In genomic region chr6:64777941-64778785, GRCh38 we compare ENCODE assay signal across 15 cellular contexts.
DNase-seq lines count a peak whose midpoint lies in the region; ATAC-seq and TF ChIP-seq lines count a peak whose summit lies in the region.
"Had no signal": no experiment of that assay in that cellular context is flagged by ENCODE, and none has a peak within 500 bp of the region (broad histone marks: within the 10 kb centered on the region; RNA-seq: fewer than 3 reads in every experiment).

No MANE protein-coding gene starts in this region.

- ATAC-seq in IMR-90 (ENCODE audit: low read depth): no peak
- ATAC-seq in PC-3: peak; percentile 76
- ATAC-seq in GM18519 (IDR thresholded peaks at IDR 0.05; ENCODE audit: low FRiP score, unreplicated experiment): no peak

- H2BK20ac ChIP-seq in IMR-90 (ENCODE audit: low read depth, low read length): no peak overlapping the region

- intact Hi-C loops in IMR-90 (cut with micrococcal nuclease) (no loop called here), PC-3 (cut with micrococcal nuclease) (no loop called here)

- TF ChIP-seq RAD21 in IMR-90 (IDR thresholded peaks at IDR 0.05; ENCODE audit: low read length): no peak

- H3K79me1 ChIP-seq in IMR-90 (ENCODE audit: low read depth in 1 of 2, low read length in 2 of 2): no peaks in the 10 kb centered on the region
- H3K79me1 ChIP-seq in trophoblast cell (ENCODE audit: low read length): no peaks in the 10 kb centered on the region

- BruUV-seq in IMR-90 (replicated peaks; lab: Mats Ljungman, UMichigan): no TSS peak
- no TSS peak for BruUV-seq in PC-3 (replicated peaks; lab: Mats Ljungman, UMichigan)

- H3K9me3 ChIP-seq in IMR-90 (ENCODE audit: control insufficient read depth, insufficient read depth, low read length): no peaks in the 10 kb centered on the region
- no peaks in the 10 kb centered on the region for H3K9me3 ChIP-seq in PC-3 (ENCODE audit: low read length)
- H3K9me3 ChIP-seq in trophoblast cell (ENCODE audit: insufficient read depth, low read depth, low read length): no peaks in the 10 kb centered on the region

- no peaks in the 10 kb centered on the region for H3K9me1 ChIP-seq in IMR-90 (ENCODE audit: insufficient read depth, low read length)

- no peaks in the 10 kb centered on the region for H3K27me3 ChIP-seq in IMR-90 (ENCODE audit: control insufficient read depth, insufficient read depth, low read length)
- no peaks in the 10 kb centered on the region for H3K27me3 ChIP-seq in PC-3 (ENCODE audit: low read length)
- H3K27me3 ChIP-seq in trophoblast cell (ENCODE audit: insufficient read depth, low read length): no peaks in the 10 kb centered on the region
- H3K27me3 ChIP-seq: SJSA1 had no signal

- in situ Hi-C loops in IMR-90 (cut with MboI; ENCODE audit: low sequenced_read_pairs): no loop called here

- H3K23ac ChIP-seq in IMR-90 (ENCODE audit: low read depth, low read length): no peak overlapping the region
- H3K23ac ChIP-seq in trophoblast cell (ENCODE audit: low read length): no peak overlapping the region

- no peak overlapping the region for H2BK120ac ChIP-seq in IMR-90 (ENCODE audit: low read depth, low read length)
- H2BK120ac ChIP-seq in trophoblast cell (ENCODE audit: insufficient read depth, low read length, poor library complexity): no peak overlapping the region

- no peak overlapping the region for H3K4ac ChIP-seq in IMR-90 (ENCODE audit: low read depth, low read length)
- no peak overlapping the region for H3K4ac ChIP-seq in trophoblast cell (ENCODE audit: low read depth, low read length)

- H3K4me1 ChIP-seq in IMR-90 (ENCODE audit: control insufficient read depth, insufficient read depth, low read length) (no peaks in the 10 kb centered on the region), PC-3 (ENCODE audit: insufficient read depth, low read length) (peaks cover 34% of the 10 kb centered on the region), trophoblast cell (ENCODE audit: control insufficient read depth in 1 of 2, insufficient read depth in 2 of 2, low read length in 2 of 2) (no peaks in the 10 kb centered on the region)
- H3K4me1 ChIP-seq: SJSA1 had no signal

- H2AK9ac ChIP-seq in IMR-90 (replicated peaks; ENCODE audit: low read depth, low read length, poor library complexity): no peak overlapping the region

- H3K9ac ChIP-seq in IMR-90 (ENCODE audit: low read depth, low read length) (no peak overlapping the region), PC-3 (ENCODE audit: low read length) (no peak overlapping the region), trophoblast cell (ENCODE audit: low read length) (no peak overlapping the region)

- no peak overlapping the region for H4K12ac ChIP-seq in trophoblast cell (ENCODE audit: low read depth, low read length)

- H3K56ac ChIP-seq in IMR-90 (ENCODE audit: extremely low read depth, insufficient read depth, low read length): no peak overlapping the region

- no peaks in the 10 kb centered on the region for H3F3A ChIP-seq in PC-3 (ENCODE audit: low read length, unreplicated experiment)

- H2BK12ac ChIP-seq in trophoblast cell (ENCODE audit: low read length): no peak overlapping the region

- no peak for TF ChIP-seq CTCF in IMR-90 (conservative IDR thresholded peaks at IDR 0.05; ENCODE audit: low read depth, low read length)
- no peak for TF ChIP-seq CTCF in PC-3 (conservative IDR thresholded peaks at IDR 0.05; ENCODE audit: low read depth, low read length)

- H2BK5ac ChIP-seq in IMR-90 (ENCODE audit: low read depth, low read length, poor library complexity, severe bottlenecking) (no peak overlapping the region), trophoblast cell (ENCODE audit: low read depth, low read length, poor library complexity) (no peak overlapping the region)

- H2AFZ ChIP-seq in IMR-90 (replicated peaks; ENCODE audit: low read length, poor library complexity) (no peak overlapping the region), PC-3 (ENCODE audit: low read length) (no peak overlapping the region), trophoblast cell (ENCODE audit: insufficient read depth, low read length, poor library complexity) (no peak overlapping the region)

- CTCF ChIA-PET in IMR-90 (lab: Yijun Ruan, JAX) (no interaction called here), PC-3 (lab: Charles Lee) (no interaction called here)

- H3K9me2 ChIP-seq in PC-3 (replicated peaks; ENCODE audit: low read length): no peaks in the 10 kb centered on the region

- H3K36me3 ChIP-seq in IMR-90 (ENCODE audit: control insufficient read depth, insufficient read depth, low read length) (no peaks in the 10 kb centered on the region), PC-3 (ENCODE audit: low read depth, low read length) (no peaks in the 10 kb centered on the region), trophoblast cell (ENCODE audit: control insufficient read depth in 1 of 2, insufficient read depth in 2 of 2, low read length in 2 of 2) (no peaks in the 10 kb centered on the region)
- H3K36me3 ChIP-seq: SJSA1 had no signal

- no peak overlapping the region for H3K4me3 ChIP-seq in IMR-90 (ENCODE audit: insufficient read depth, low read depth, low read length)
- no peak overlapping the region for H3K4me3 ChIP-seq in PC-3 (ENCODE audit: low read length)
- no peak overlapping the region for H3K4me3 ChIP-seq in trophoblast cell (ENCODE audit: low read depth, low read length)
- H3K4me3 ChIP-seq: SJSA1 had no signal

- POLR2A ChIA-PET in IMR-90 (lab: Charles Lee; ENCODE audit: unreplicated experiment): no interaction called here
- POLR2A ChIA-PET in PC-3 (lab: Charles Lee; ENCODE audit: unreplicated experiment): no interaction called here

- H3K4me2 ChIP-seq in IMR-90 (ENCODE audit: low read depth, low read length): no peak overlapping the region
- H3K4me2 ChIP-seq in PC-3 (ENCODE audit: low read length): peak overlapping the region; percentile 7; the same call in 1 of the 2 replicates
- no peak overlapping the region for H3K4me2 ChIP-seq in trophoblast cell (ENCODE audit: low read length)

- H3K79me2 ChIP-seq in PC-3 (ENCODE audit: low read length): no peaks in the 10 kb centered on the region
- no peaks in the 10 kb centered on the region for H3K79me2 ChIP-seq in trophoblast cell (ENCODE audit: control insufficient read depth, insufficient read depth, low read length, poor library complexity)

- no peak overlapping the region for H2BK15ac ChIP-seq in IMR-90 (ENCODE audit: low read depth, low read length)

- H3K27ac ChIP-seq in IMR-90 (ENCODE audit: insufficient read depth, low read length) (no peak overlapping the region), PC-3 (ENCODE audit: low read length) (0 out of 2 replicates have a peak overlapping the region, but pooled peaks have one; percentile 6), epithelial cell of prostate (no peak overlapping the region), trophoblast cell (ENCODE audit: low read depth, low read length) (no peak overlapping the region)
- H3K27ac ChIP-seq: SJSA1 had no signal

- no peak overlapping the region for H4K5ac ChIP-seq in IMR-90 (ENCODE audit: low read depth, low read length)

- H2AK5ac ChIP-seq in IMR-90 (ENCODE audit: low read depth, low read length): no peak overlapping the region
- no peak overlapping the region for H2AK5ac ChIP-seq in trophoblast cell (ENCODE audit: low read length)

- no peak for TF ChIP-seq POLR2A in IMR-90 (IDR thresholded peaks at IDR 0.05; ENCODE audit: low read depth, low read length)

- H3K14ac ChIP-seq in IMR-90 (replicated peaks; ENCODE audit: low read depth, low read length) (no peak overlapping the region), trophoblast cell (ENCODE audit: low read length) (no peak overlapping the region)

- DNase-seq in IMR-90 (peak; percentile 10), PC-3 (peak; percentile 65), epithelial cell of prostate (ENCODE audit: low read depth, low spot score) (peak; percentile 6), trophoblast cell (peak; percentile 59 to 92), NCI-H2107 (lab: John Stamatoyannopoulos, UW) (no peak), NCI-H2196 (lab: John Stamatoyannopoulos, UW; ENCODE audit: unreplicated experiment) (no peak)
- DNase-seq: Calu3; CD4-positive, CD25-positive, alpha-beta regulatory T cell; HCEC 1CT; MV-4-11; NCI-H1417 treated with DMSO at 0.1 percent for 48 hours; NCI-H2029 treated with DMSO at 0.1 percent for 48 hours; NCI-H774 had no signal

- H4K20me1 ChIP-seq in IMR-90 (ENCODE audit: insufficient read depth, low read length): no peaks in the 10 kb centered on the region
- H4K20me1 ChIP-seq in PC-3 (ENCODE audit: low read length): no peaks in the 10 kb centered on the region

- dilution Hi-C loops in IMR-90 (cut with HindIII; ENCODE audit: low sequenced_read_pairs, unreplicated experiment): no loop called here

- no peak overlapping the region for H4K91ac ChIP-seq in IMR-90 (ENCODE audit: insufficient read depth, low read depth, low read length)
- H4K91ac ChIP-seq in trophoblast cell (ENCODE audit: low read depth, low read length): no peak overlapping the region

- no peak overlapping the region for H4K8ac ChIP-seq in IMR-90 (ENCODE audit: low read depth in 2 of 2, low read length in 2 of 2)
- H4K8ac ChIP-seq in trophoblast cell (ENCODE audit: low read depth, low read length): no peak overlapping the region

- H3K18ac ChIP-seq in IMR-90 (ENCODE audit: low read depth, low read length) (no peak overlapping the region), trophoblast cell (ENCODE audit: low read length) (no peak overlapping the region)

- WGBS in IMR-90 (ENCODE audit: extremely low coverage in 2 of 2, insufficient read length in 1 of 2), 2 experiments: no CpG with 5 or more reads among the region's 3 CpGs
- whole genome bisulfite sequencing in trophoblast cell (ENCODE audit: extremely low coverage, insufficient coverage, insufficient read length): no CpG with 5 or more reads among the region's 3 CpGs

TF ChIP-seq in IMR-90, 13 proteins besides CTCF, POLR2A, EP300 and RAD21:
- TF ChIP-seq NFE2L2 (IDR thresholded peaks at IDR 0.05; ENCODE audit: low read depth, low read length) (no peak), USF2 (IDR thresholded peaks at IDR 0.05; ENCODE audit: low read depth, low read length) (no peak)

Comparison
In these comparisons a context has a peak if more than half of its experiments do, and no peak if none do; other contexts are left out.
1. DNase-seq: peak in IMR-90 (single experiment), PC-3 (single experiment), epithelial cell of prostate (single experiment) and trophoblast cell (2 of 2); none in NCI-H2107 (single experiment) and NCI-H2196 (single experiment).